Comparison of ENCODE assay signal across 35 cellular contexts in genomic region chr4:152738812-152739211, GRCh38. TPM values are rescaled to one million over a fixed set of nuclear protein-coding genes. Genes with fewer than 3 reads are reported as not detected.
A peak's percentile ranks its signal among the peaks of the same experiment; 100 is the strongest.
DNase-seq lines count a peak whose midpoint lies in the region; ATAC-seq, FAIRE-seq and TF ChIP-seq lines count a peak whose summit lies in the region.
"Had no signal": no experiment of that assay in that cellular context is flagged by ENCODE, and none has a peak within 500 bp of the region (broad histone marks: within the 10 kb centered on the region; RNA-seq: fewer than 3 reads in every experiment).

No MANE protein-coding gene starts in this region.

- DNase-seq in GM23338 (ENCODE audit: low spot score) (no peak), GM12878 (ENCODE audit: low read depth, low spot score) (no peak), fibroblast of mammary gland (ENCODE audit: low read depth) (peak; percentile 18), pancreas (no peak), DMS 273 treated with DMSO at 0.1 percent for 48 hours (lab: John Stamatoyannopoulos, UW) (no peak), RKO (ENCODE audit: low spot score) (no peak), H9 (no peak)
- DNase-seq: activated gamma-delta T cell; activated naive CD8-positive, alpha-beta T cell treated with anti-CD3 and anti-CD28 coated beads for 36 hours; activated T-cell treated with anti-CD3 and anti-CD28 coated beads, Interleukin-2, amount 50 U/mL, for 24 hours; CD8-positive, alpha-beta memory T cell; cerebellar nuclear complex; DMS53; dorsolateral prefrontal cortex; islet precursor cell; left ventricle myocardium superior; MG63; naive thymus-derived CD4-positive, alpha-beta T cell; NCI-H1105 treated with DMSO at 0.1 percent for 48 hours; NCI-H1930; NCI-H524; occipital lobe; OCI-M1; SK-N-SH; T-helper 17 cell; transverse colon had no signal

- 23% methylated on average over 3 of the region's 3 CpGs for WGBS in GM12878 (ENCODE audit: insufficient coverage, insufficient replicate concordance, low lambda C conversion rate, missing lambda C conversion rate)
- WGBS in pancreas, 2 donors = 18 to 20% methylated on average over 3 of the region's 3 CpGs
- no CpG with 5 or more reads among the region's 3 CpGs for WGBS in H9 (ENCODE audit: extremely low coverage, insufficient read length, low lambda C conversion rate)

- TF ChIP-seq POLR2A in GM12878 (IDR thresholded peaks at IDR 0.05; ENCODE audit: low read depth, low read length) = no peak

- RAD21 ChIA-PET in GM12878 (lab: Charles Lee; ENCODE audit: unreplicated experiment) = interaction anchor here (0.9 to 1.8 kb wide), 7 partner anchors 40 to 330 kb away, joined by 3 to 6 read pairs (median 4); no protein-coding TSS in a partner anchor

- H3K4me2 ChIP-seq in GM23338 (no peak overlapping the region), GM12878 (ENCODE audit: control insufficient read depth, insufficient read depth) (no peak overlapping the region), H9 (ENCODE audit: insufficient read depth, insufficient read length, low read length) (no peak overlapping the region)
- H3K4me2 ChIP-seq: SK-N-SH had no signal

- no peak overlapping the region for H3T11ph ChIP-seq in H9 (ENCODE audit: low read length)

- H3K36me3 ChIP-seq in GM23338 (ENCODE audit: insufficient read depth) (no peaks in the 10 kb centered on the region), GM12878 (ENCODE audit: control insufficient read depth in 2 of 2, insufficient read depth in 2 of 2, low read length in 1 of 2) (no peaks in the 10 kb centered on the region), pancreas (no peaks in the 10 kb centered on the region)
- H3K36me3 ChIP-seq: MG63, transverse colon had no signal

- in situ Hi-C loops in GM12878 (cut with MboI) = no loop called here

- H3K79me1 ChIP-seq in H9 (ENCODE audit: insufficient read depth, low read depth, low read length, poor library complexity, severe bottlenecking) = no peaks in the 10 kb centered on the region

- H3K9ac ChIP-seq in GM12878 (ENCODE audit: control insufficient read depth, insufficient read depth, low read length) (no peak overlapping the region), H9 (ENCODE audit: extremely low read depth, insufficient read length, low read length) (no peak overlapping the region)
- H3K9ac ChIP-seq: SK-N-SH had no signal

- ATAC-seq in GM23338 = no peak
- ATAC-seq in GM12878 = peak; percentile 56
- peak in 3 of 4 donors; percentile 26 to 48 (median 34) for ATAC-seq in pancreas
- ATAC-seq in GM21723 (IDR thresholded peaks at IDR 0.05; ENCODE audit: unreplicated experiment) = no peak
- ATAC-seq: K562; left ventricle myocardium superior; naive thymus-derived CD4-positive, alpha-beta T cell; stimulated activated memory B cell treated with anti-CD40 and anti-IgM and Interleukin-4, amounts not matched to agents 10 μg/mL and 1 μg/mL and 100 μg/mL, for 72 hours; T-helper 17 cell had no signal

- H2BK20ac ChIP-seq in H9 (ENCODE audit: low read depth, low read length, poor library complexity, severe bottlenecking) = no peak overlapping the region

- POLR2A ChIA-PET in GM12878 (lab: Charles Lee) = no interaction called here

- SMC1A ChIA-PET in GM12878 (lab: Charles Lee; ENCODE audit: uncharacterized antibody, unreplicated experiment) = interaction anchor here (0.9 to 11.8 kb wide), 9 partner anchors 39 to 331 kb away, joined by 3 to 152 read pairs (median 5); no protein-coding TSS in a partner anchor

- TF ChIP-seq RAD21 in GM12878 (IDR thresholded peaks at IDR 0.05; ENCODE audit: insufficient read depth, low read depth, low read length) = no peak

- no peak overlapping the region for H2AK5ac ChIP-seq in H9 (ENCODE audit: insufficient read length, low read length)

- FAIRE-seq in GM12878 (lab: Jason Lieb, UNC) (no peak), pancreas (lab: Jason Lieb, UNC) (no peak)
- FAIRE-seq: astrocyte, endometrium, HTR-8/SVneo, K562 had no signal

- H4K20me1 ChIP-seq in GM23338 (replicated peaks; ENCODE audit: insufficient read depth) (no peaks in the 10 kb centered on the region), GM12878 (ENCODE audit: control insufficient read depth, insufficient read depth) (no peaks in the 10 kb centered on the region), H9 (ENCODE audit: control insufficient read depth, insufficient read depth, insufficient read length) (no peaks in the 10 kb centered on the region)

- TF ChIP-seq CTCF in GM23338 (conservative IDR thresholded peaks at IDR 0.05; ENCODE audit: low read depth in 2 of 2) (no peak), GM12878 (IDR thresholded peaks at IDR 0.05 in 2 of 3, conservative IDR thresholded peaks at IDR 0.05 in 1 of 3; ENCODE audit: control insufficient read depth in 2 of 3, extremely low read depth in 1 of 3, insufficient read depth in 1 of 3, low read depth in 3 of 3, low read length in 3 of 3) (no peak), fibroblast of mammary gland (conservative IDR thresholded peaks at IDR 0.05; ENCODE audit: control insufficient read depth, insufficient read depth, low read depth, low read length) (no peak), pancreas (IDR thresholded peaks at IDR 0.05) (no peak), H9 (conservative IDR thresholded peaks at IDR 0.05) (no peak)

- no peak overlapping the region for H3K23ac ChIP-seq in H9 (ENCODE audit: insufficient read length, low read depth, low read length)

- no peak overlapping the region for H3K4ac ChIP-seq in H9 (ENCODE audit: low read depth, low read length)

- H2AFZ ChIP-seq in GM23338 (peak overlapping the region; percentile 2; the same call in 1 of the 2 replicates), GM12878 (ENCODE audit: control insufficient read depth, low read depth, low read length) (no peak overlapping the region), H9 (ENCODE audit: low read length) (no peak overlapping the region)

- intact Hi-C loops in GM12878 (cut with micrococcal nuclease; ENCODE audit: unreplicated experiment) (no loop called here), pancreas (cut with DNase I) (no loop called here)

- H3K9me2 ChIP-seq in GM23338 (ENCODE audit: insufficient read depth) = no peaks in the 10 kb centered on the region
- H3K9me2 ChIP-seq: SK-N-SH had no signal

- no peak overlapping the region for H2BK5ac ChIP-seq in H9 (ENCODE audit: insufficient read length, low read length)

- no TSS peak for BruUV-seq in GM12878 (replicated peaks; lab: Mats Ljungman, UMichigan)

- no peak overlapping the region for H3K14ac ChIP-seq in H9 (ENCODE audit: insufficient read depth, low read length)

- no peaks in the 10 kb centered on the region for H3K23me2 ChIP-seq in H9 (ENCODE audit: insufficient read length, low read depth, low read length, poor library complexity, severe bottlenecking)

- H3F3A ChIP-seq in GM23338 (replicated peaks; ENCODE audit: low read depth) = no peaks in the 10 kb centered on the region

- peaks cover 3% of the 10 kb centered on the region; the same call in 1 of the 2 replicates for H3K4me1 ChIP-seq in GM23338 (ENCODE audit: insufficient read depth)
- H3K4me1 ChIP-seq in GM12878 (ENCODE audit: control insufficient read depth, insufficient read depth, low read length) = peaks cover 8% of the 10 kb centered on the region; the same call in 1 of the 2 replicates
- no peaks in the 10 kb centered on the region for H3K4me1 ChIP-seq in pancreas
- H3K4me1 ChIP-seq in H9 (ENCODE audit: insufficient read depth, low read length) = no peaks in the 10 kb centered on the region

- no peak overlapping the region for H3K27ac ChIP-seq in GM23338 (ENCODE audit: low read depth)
- no peak overlapping the region for H3K27ac ChIP-seq in GM12878 (ENCODE audit: control insufficient read depth, insufficient read depth)
- H3K27ac ChIP-seq in pancreas = no peak overlapping the region
- no peak overlapping the region for H3K27ac ChIP-seq in H9 (ENCODE audit: insufficient read length, low read depth, low read length)
- H3K27ac ChIP-seq: dorsolateral prefrontal cortex, transverse colon had no signal

- H3K27me3 Mint-ChIP-seq in GM23338 (ENCODE audit: insufficient read depth, low read depth, poor library complexity) = peaks cover 2% of the 10 kb centered on the region
- no peaks in the 10 kb centered on the region for H3K27me3 Mint-ChIP-seq in H9 (ENCODE audit: low read depth)

- H3K4me3 ChIP-seq in GM23338 = no peak overlapping the region
- H3K4me3 ChIP-seq in GM12878 = no peak overlapping the region
- no peak overlapping the region for H3K4me3 ChIP-seq in fibroblast of mammary gland (ENCODE audit: control insufficient read depth, low read depth, low read length)
- H3K4me3 ChIP-seq in pancreas = no peak overlapping the region
- H3K4me3 ChIP-seq: dorsolateral prefrontal cortex, K562, MG63, transverse colon had no signal

- H3K18ac ChIP-seq in H9 (ENCODE audit: insufficient read length, low read depth, low read length) = no peak overlapping the region

- H3K27me3 ChIP-seq in GM23338 (ENCODE audit: insufficient read depth) (no peaks in the 10 kb centered on the region), GM12878 (replicated peaks in 1 of 2; ENCODE audit: control insufficient read depth in 2 of 2, insufficient read depth in 2 of 2, low read length in 1 of 2) (no peaks in the 10 kb centered on the region), pancreas (no peaks in the 10 kb centered on the region), H9 (ENCODE audit: insufficient read depth, low read length) (no peaks in the 10 kb centered on the region)
- H3K27me3 ChIP-seq: dorsolateral prefrontal cortex, MG63, transverse colon had no signal

- H3K79me2 ChIP-seq in GM23338 (replicated peaks; ENCODE audit: insufficient read depth) (no peaks in the 10 kb centered on the region), GM12878 (ENCODE audit: control insufficient read depth, insufficient read depth, low read length) (no peaks in the 10 kb centered on the region), H9 (ENCODE audit: insufficient read depth, low read length) (no peaks in the 10 kb centered on the region)

- H3K9me3 ChIP-seq in GM12878 (replicated peaks; ENCODE audit: control insufficient read depth, insufficient read depth, low read length) (no peaks in the 10 kb centered on the region), pancreas (no peaks in the 10 kb centered on the region), H9 (ENCODE audit: control insufficient read depth, low read depth, low read length) (no peaks in the 10 kb centered on the region)
- H3K9me3 ChIP-seq: MG63, SK-N-SH, transverse colon had no signal

- TF ChIP-seq EP300 in GM12878 (IDR thresholded peaks at IDR 0.05; ENCODE audit: borderline replicate concordance in 1 of 2, control insufficient read depth in 1 of 2, low read depth in 2 of 2, low read length in 2 of 2) = no peak

- no peak overlapping the region for H4K5ac ChIP-seq in H9 (ENCODE audit: insufficient read length, low read depth, low read length)

- H3K9me3 Mint-ChIP-seq in GM23338 (no peaks in the 10 kb centered on the region), H9 (no peaks in the 10 kb centered on the region)
- H3K9me3 Mint-ChIP-seq: activated naive CD8-positive, alpha-beta T cell treated with anti-CD3 and anti-CD28 coated beads for 36 hours; activated T-cell treated with anti-CD3 and anti-CD28 coated beads, Interleukin-2, amount 50 U/mL, for 24 hours; CD8-positive, alpha-beta memory T cell; mesothelial cell of epicardium; naive thymus-derived CD4-positive, alpha-beta T cell; stimulated activated memory B cell treated with anti-CD40 and anti-IgM and Interleukin-4, amounts not matched to agents 10 μg/mL and 1 μg/mL and 100 μg/mL, for 72 hours had no signal

- H2BK15ac ChIP-seq in H9 (ENCODE audit: low read depth, low read length) = no peak overlapping the region

- H2BK120ac ChIP-seq in H9 (ENCODE audit: low read depth, low read length, poor library complexity, severe bottlenecking) = no peak overlapping the region

- no peak overlapping the region for H3K56ac ChIP-seq in H9 (ENCODE audit: insufficient read length, low read depth, low read length)

- H2BK12ac ChIP-seq in H9 (ENCODE audit: insufficient read length, low read depth, low read length) = no peak overlapping the region

- H3K4me3 Mint-ChIP-seq in GM23338 (no peak overlapping the region), H9 (no peak overlapping the region)
- H3K4me3 Mint-ChIP-seq: activated naive CD8-positive, alpha-beta T cell treated with anti-CD3 and anti-CD28 coated beads for 36 hours; activated T-cell treated with anti-CD3 and anti-CD28 coated beads, Interleukin-2, amount 50 U/mL, for 24 hours; CD8-positive, alpha-beta memory T cell; mesothelial cell of epicardium; naive thymus-derived CD4-positive, alpha-beta T cell; stimulated activated memory B cell treated with anti-CD40 and anti-IgM and Interleukin-4, amounts not matched to agents 10 μg/mL and 1 μg/mL and 100 μg/mL, for 72 hours; T-helper 17 cell had no signal

- H3K36me3 Mint-ChIP-seq in GM23338 (ENCODE audit: low read depth) (no peaks in the 10 kb centered on the region), H9 (ENCODE audit: insufficient read depth in 1 of 3, low read depth in 3 of 3) (no peaks in the 10 kb centered on the region)
- H3K36me3 Mint-ChIP-seq: activated naive CD8-positive, alpha-beta T cell treated with anti-CD3 and anti-CD28 coated beads for 36 hours; CD8-positive, alpha-beta memory T cell; mesothelial cell of epicardium; naive thymus-derived CD4-positive, alpha-beta T cell; stimulated activated memory B cell treated with anti-CD40 and anti-IgM and Interleukin-4, amounts not matched to agents 10 μg/mL and 1 μg/mL and 100 μg/mL, for 72 hours had no signal

- no peak overlapping the region for H4K91ac ChIP-seq in H9 (ENCODE audit: insufficient read length, low read depth, low read length)

- H3K4me1 Mint-ChIP-seq in GM23338 = peaks cover 19% of the 10 kb centered on the region
- peaks cover 21 to 24% of the 10 kb centered on the region in 2 experiments for H3K4me1 Mint-ChIP-seq in H9
- H3K4me1 Mint-ChIP-seq: CD8-positive, alpha-beta memory T cell had no signal

- no peak overlapping the region for H3K27ac Mint-ChIP-seq in GM23338
- no peak overlapping the region for H3K27ac Mint-ChIP-seq in H9
- H3K27ac Mint-ChIP-seq: activated naive CD8-positive, alpha-beta T cell treated with anti-CD3 and anti-CD28 coated beads for 36 hours; activated T-cell treated with anti-CD3 and anti-CD28 coated beads, Interleukin-2, amount 50 U/mL, for 24 hours; mesothelial cell of epicardium; naive thymus-derived CD4-positive, alpha-beta T cell; stimulated activated memory B cell treated with anti-CD40 and anti-IgM and Interleukin-4, amounts not matched to agents 10 μg/mL and 1 μg/mL and 100 μg/mL, for 72 hours; T-helper 17 cell had no signal

- CTCF ChIA-PET in GM12878 (lab: Yijun Ruan, JAX) = interaction anchor here (0.9 to 2.7 kb wide), 12 partner anchors 8 to 284 kb away, joined by 3 to 8 read pairs (median 4); no protein-coding TSS in a partner anchor

- no peak overlapping the region for H4K8ac ChIP-seq in H9 (replicated peaks; ENCODE audit: insufficient read length, low read depth, low read length)

RNA-seq across cellular contexts. Expression of gene TIGD4, which starts 40.7 kb away (rescaled TPM):
- 1.7 and 2.8 TPM in 2 replicates for total RNA-seq in GM23338 (2014; rRNA removed; shearing (Covaris generic))
- polyA plus RNA-seq in GM23338 (2016; fragmentation: Nextera tagmentation; extraction: Ambion mirVana) = 1.3 and 1.6 TPM in 2 replicates
- 1.5 and 1.8 TPM in 2 replicates for total RNA-seq in GM12878 (2013; cell fraction: nucleolus; rRNA removed)
- total RNA-seq in GM12878 (2014; rRNA removed) = 0.54 and 0.56 TPM in 2 replicates
- 0.76 and 0.97 TPM in 2 replicates for total RNA-seq in GM12878 (2014; rRNA removed; fragmentation: Illumina TruSeq; extraction: Trizol)
- 0.45 and 0.46 TPM in 2 replicates for total RNA-seq in GM12878 (2021)
- polyA plus RNA-seq in GM12878 (2011; ENCODE audit: low read depth) = not detected
- 0.20 and 0.39 TPM in 2 replicates for polyA plus RNA-seq in GM12878 (2011; rRNA removed)
- 0.03 and 0.12 TPM in 2 replicates for polyA plus RNA-seq in GM12878 (2011; cell fraction: cytosol; rRNA removed)
- polyA plus RNA-seq in GM12878 (2011; cell fraction: nucleus; rRNA removed) = 0.07 and 0.22 TPM in 2 replicates
- 0.13 TPM in 1 of 2 replicates, not detected in the other for polyA plus RNA-seq in GM12878 (2012)
- 0.41 and 0.63 TPM in 2 replicates for polyA plus RNA-seq in GM12878 (2014; fragmentation: Illumina TruSeq; extraction: Trizol)
- polyA plus RNA-seq in GM12878 (2014; fragmentation: Nextera tagmentation; extraction: Ambion mirVana) = under 1 TPM; 0.24 to 0.31 TPM
- polyA plus RNA-seq in GM12878 (2014; rRNA removed) = 0.50 and 0.53 TPM in 2 replicates
- polyA plus RNA-seq in GM12878 (2016; fragmentation: Nextera tagmentation; extraction: Ambion mirVana) = 1 to 10 TPM in 1 of 2 experiments, under 1 TPM in 1; 0.46 to 1.6 TPM
- polyA minus RNA-seq in GM12878 (2011; rRNA and poly(A)+ RNA removed) = 0.07 TPM in 1 of 2 replicates, not detected in the other
- polyA minus RNA-seq in GM12878 (2011; cell fraction: cytosol; rRNA and poly(A)+ RNA removed) = not detected in 2 replicates
- 0.48 and 0.67 TPM in 2 replicates for polyA minus RNA-seq in GM12878 (2011; cell fraction: nucleus; rRNA and poly(A)+ RNA removed)
- under 1 TPM; 0.06 to 0.59 (median 0.17) TPM for total RNA-seq in pancreas
- under 1 TPM in 1 of 2 donors, not detected in 1; 0.35 TPM for polyA plus RNA-seq in pancreas
- total RNA-seq in H9 (2021) = 2.0 TPM in 2 replicates
- polyA plus RNA-seq: BJ had no signal

RNA-seq across cellular contexts. Expression of gene ARFIP1, which starts 40.9 kb away (rescaled TPM):
- 42.8 and 49.6 TPM in 2 replicates for total RNA-seq in GM23338 (2014; rRNA removed; shearing (Covaris generic))
- polyA plus RNA-seq in GM23338 (2016; fragmentation: Nextera tagmentation; extraction: Ambion mirVana) (43.8 and 46.0 TPM in 2 replicates), GM12878 (2011; rRNA removed) (21.7 and 36.3 TPM in 2 replicates), GM12878 (2014; fragmentation: Illumina TruSeq; extraction: Trizol) (13.8 and 16.9 TPM in 2 replicates), GM12878 (2014; fragmentation: Nextera tagmentation; extraction: Ambion mirVana) (10 to 100 TPM in 1 of 2 experiments, 1 to 10 TPM in 1; 9.5 to 11.0 TPM), GM12878 (2014; rRNA removed) (10.5 and 11.5 TPM in 2 replicates), GM12878 (2016; fragmentation: Nextera tagmentation; extraction: Ambion mirVana) (10 to 100 TPM; 18.3 to 18.9 TPM), pancreas (10 to 100 TPM in 1 of 2 donors, 1 to 10 TPM in 1; 9.2 to 11.6 TPM)
- total RNA-seq in GM12878 (2013; cell fraction: nucleolus; rRNA removed) = 39.3 and 40.2 TPM in 2 replicates
- total RNA-seq in GM12878 (2014; rRNA removed) (17.1 and 22.1 TPM in 2 replicates), GM12878 (2014; rRNA removed; fragmentation: Illumina TruSeq; extraction: Trizol) (17.9 and 19.8 TPM in 2 replicates), GM12878 (2021) (12.8 TPM in 2 replicates), pancreas (10 to 100 TPM in 5 of 6 donors, 1 to 10 TPM in 1; 9.4 to 20.6 (median 11.7) TPM), H9 (2021) (29.3 and 30.8 TPM in 2 replicates)
- 4.6 TPM for polyA plus RNA-seq in GM12878 (2011; ENCODE audit: low read depth)
- 6.7 TPM in 2 replicates for polyA plus RNA-seq in GM12878 (2011; cell fraction: cytosol; rRNA removed)
- polyA plus RNA-seq in GM12878 (2011; cell fraction: nucleus; rRNA removed) = 11.5 and 16.9 TPM in 2 replicates
- polyA plus RNA-seq in GM12878 (2012) = 8.0 and 11.0 TPM in 2 replicates
- polyA minus RNA-seq in GM12878 (2011; rRNA and poly(A)+ RNA removed) = 14.1 and 14.8 TPM in 2 replicates
- 7.8 and 10.2 TPM in 2 replicates for polyA minus RNA-seq in GM12878 (2011; cell fraction: cytosol; rRNA and poly(A)+ RNA removed)
- 18.7 and 32.4 TPM in 2 replicates for polyA minus RNA-seq in GM12878 (2011; cell fraction: nucleus; rRNA and poly(A)+ RNA removed)

RNA-seq across cellular contexts. Expression of gene TMEM154, which starts 59.0 kb away (rescaled TPM):
- total RNA-seq in GM23338 (2014; rRNA removed; shearing (Covaris generic)) = 1.7 and 2.7 TPM in 2 replicates
- polyA plus RNA-seq in GM23338 (2016; fragmentation: Nextera tagmentation; extraction: Ambion mirVana) (1.0 and 1.8 TPM in 2 replicates), GM12878 (2011; rRNA removed) (5.1 and 8.5 TPM in 2 replicates), GM12878 (2014; fragmentation: Illumina TruSeq; extraction: Trizol) (17.5 and 36.2 TPM in 2 replicates), GM12878 (2014; fragmentation: Nextera tagmentation; extraction: Ambion mirVana) (10 to 100 TPM in 1 of 2 experiments, 1 to 10 TPM in 1; 9.3 to 17.6 TPM), GM12878 (2014; rRNA removed) (14.5 and 16.2 TPM in 2 replicates), GM12878 (2016; fragmentation: Nextera tagmentation; extraction: Ambion mirVana) (10 to 100 TPM; 26.5 to 32.3 TPM), pancreas (under 1 TPM; 0.12 to 0.15 TPM)
- total RNA-seq in GM12878 (2013; cell fraction: nucleolus; rRNA removed) = 30.9 and 31.7 TPM in 2 replicates
- total RNA-seq in GM12878 (2014; rRNA removed) (18.8 and 23.4 TPM in 2 replicates), GM12878 (2014; rRNA removed; fragmentation: Illumina TruSeq; extraction: Trizol) (22.7 and 23.7 TPM in 2 replicates), GM12878 (2021) (41.4 and 42.3 TPM in 2 replicates), pancreas (1 to 10 TPM in 2 of 6 donors, under 1 TPM in 4; 0.05 to 3.3 (median 0.72) TPM), H9 (2021) (0.77 and 1.7 TPM in 2 replicates)
- polyA plus RNA-seq in GM12878 (2011; ENCODE audit: low read depth) = 4.3 TPM
- 2.9 and 3.0 TPM in 2 replicates for polyA plus RNA-seq in GM12878 (2011; cell fraction: cytosol; rRNA removed)
- 2.9 and 3.5 TPM in 2 replicates for polyA plus RNA-seq in GM12878 (2011; cell fraction: nucleus; rRNA removed)
- 8.9 and 12.0 TPM in 2 replicates for polyA plus RNA-seq in GM12878 (2012)
- polyA minus RNA-seq in GM12878 (2011; rRNA and poly(A)+ RNA removed) = 8.7 and 11.3 TPM in 2 replicates
- 2.1 and 2.4 TPM in 2 replicates for polyA minus RNA-seq in GM12878 (2011; cell fraction: cytosol; rRNA and poly(A)+ RNA removed)
- polyA minus RNA-seq in GM12878 (2011; cell fraction: nucleus; rRNA and poly(A)+ RNA removed) = 4.4 and 6.9 TPM in 2 replicates
- total RNA-seq: G401 had no signal

Comparison
In these comparisons a context has a peak if more than half of its experiments do, and no peak if none do; other contexts are left out.
1. ATAC-seq: peak in GM12878 (single experiment) and pancreas (3 of 4); none in GM23338 (single experiment) and GM21723 (single experiment).